Comparison of ENCODE assay signal across 8 cellular contexts in genomic region chr11:123060265-123061000, GRCh38. TPM values are rescaled to one million over a fixed set of nuclear protein-coding genes. Genes with fewer than 3 reads are reported as not detected.
A peak's percentile ranks its signal among the peaks of the same experiment; 100 is the strongest.
DNase-seq lines count a peak whose midpoint lies in the region; ATAC-seq and TF ChIP-seq lines count a peak whose summit lies in the region.

No MANE protein-coding gene starts in this region.

- CTCF ChIA-PET in Calu3 (lab: Charles Lee): no interaction called here

- peaks cover 64% of the 10 kb centered on the region for H4K20me1 ChIP-seq in MM.1S (ENCODE audit: insufficient read depth, low read length)

- H3K27me3 ChIP-seq in MM.1S (replicated peaks; ENCODE audit: insufficient read depth, low read length) (no peaks in the 10 kb centered on the region), mucosa of stomach (ENCODE audit: control insufficient read depth, insufficient read depth, low read length) (no peaks in the 10 kb centered on the region)

- peaks cover 85% of the 10 kb centered on the region for H3K79me2 ChIP-seq in MM.1S (ENCODE audit: low read length)

- peaks cover 69% of the 10 kb centered on the region for H3F3A ChIP-seq in MM.1S (ENCODE audit: insufficient read depth, low read length)

- H3K9me3 ChIP-seq in MM.1S (replicated peaks; ENCODE audit: insufficient read depth, low read length): no peaks in the 10 kb centered on the region
- H3K9me3 ChIP-seq in mucosa of stomach (ENCODE audit: control insufficient read depth, low read length): no peaks in the 10 kb centered on the region

- H3K4me3 ChIP-seq in MM.1S (ENCODE audit: low read length) (peak overlapping the region; percentile 95), mucosa of stomach (ENCODE audit: low read length) (peak overlapping the region; percentile 65)

- no peak for TF ChIP-seq CTCF in Calu3 (IDR thresholded peaks at IDR 0.05; ENCODE audit: unreplicated experiment)
- TF ChIP-seq CTCF in MM.1S (IDR thresholded peaks at IDR 0.05; ENCODE audit: low read length): no peak

- H3K4me1 ChIP-seq in MM.1S (ENCODE audit: low read length) (peaks cover 28% of the 10 kb centered on the region), mucosa of stomach (ENCODE audit: control insufficient read depth, insufficient read depth, low read length) (peaks cover 18% of the 10 kb centered on the region)

- H3K9ac ChIP-seq in MM.1S (ENCODE audit: low read length): peak overlapping the region; percentile 95
- peak overlapping the region; percentile 71 for H3K9ac ChIP-seq in mucosa of stomach (ENCODE audit: low read length)

- no peak for ATAC-seq in central memory CD8-positive, alpha-beta T cell (replicated peaks; ENCODE audit: extremely low read depth, poor library complexity, severe bottlenecking)
- ATAC-seq in GM18867 (IDR thresholded peaks at IDR 0.05; ENCODE audit: unreplicated experiment) (no peak), GM21367 (IDR thresholded peaks at IDR 0.05; ENCODE audit: unreplicated experiment) (no peak), HG02885 (IDR thresholded peaks at IDR 0.05; ENCODE audit: poor library complexity, unreplicated experiment) (no peak)

- intact Hi-C loops in Calu3 (cut with micrococcal nuclease; ENCODE audit: unreplicated experiment): no loop called here

- H2AFZ ChIP-seq in MM.1S (ENCODE audit: low read length): no peak overlapping the region

- H3K4me2 ChIP-seq in MM.1S (ENCODE audit: low read depth, low read length): peak overlapping the region; percentile 78

- H3K36me3 ChIP-seq in MM.1S (replicated peaks; ENCODE audit: insufficient read depth, low read length) (peaks cover 43% of the 10 kb centered on the region), mucosa of stomach (ENCODE audit: control insufficient read depth, insufficient read depth, low read length) (peaks cover 10% of the 10 kb centered on the region)

- no peaks in the 10 kb centered on the region for H3K9me3 Mint-ChIP-seq in Calu3 (ENCODE audit: low read depth, unreplicated experiment)
- H3K9me3 Mint-ChIP-seq in central memory CD8-positive, alpha-beta T cell: no peaks in the 10 kb centered on the region

- H3K9me2 ChIP-seq in MM.1S (replicated peaks; ENCODE audit: insufficient read depth, low read length): no peaks in the 10 kb centered on the region

- no TSS peak for BruUV-seq in Calu3 (replicated peaks; lab: Mats Ljungman, UMichigan)

- H3K4me3 Mint-ChIP-seq in Calu3 (ENCODE audit: low read depth, unreplicated experiment): peak overlapping the region; percentile 86
- peak overlapping the region; percentile 99 for H3K4me3 Mint-ChIP-seq in central memory CD8-positive, alpha-beta T cell

- H3K27me3 Mint-ChIP-seq in Calu3 (ENCODE audit: unreplicated experiment): no peaks in the 10 kb centered on the region
- H3K27me3 Mint-ChIP-seq in central memory CD8-positive, alpha-beta T cell: no peaks in the 10 kb centered on the region

- DNase-seq in Calu3: no peak
- DNase-seq in MM.1S: peak; percentile 45
- DNase-seq in central memory CD8-positive, alpha-beta T cell (ENCODE audit: low spot score in 2 of 2): no peak
- DNase-seq in activated gamma-delta T cell treated with Interleukin-2 at 50 U/mL for 16 hours: no peak

- peaks cover 14% of the 10 kb centered on the region for H3K4me1 Mint-ChIP-seq in Calu3 (ENCODE audit: low read depth, unreplicated experiment)
- peaks cover 83% of the 10 kb centered on the region for H3K4me1 Mint-ChIP-seq in central memory CD8-positive, alpha-beta T cell

- peak overlapping the region; percentile 99 for H3K27ac ChIP-seq in MM.1S (ENCODE audit: low read length)

- H3K27ac Mint-ChIP-seq in Calu3 (ENCODE audit: unreplicated experiment): peak overlapping the region; percentile 98
- peak overlapping the region; percentile 98 for H3K27ac Mint-ChIP-seq in central memory CD8-positive, alpha-beta T cell (ENCODE audit: low read depth)

- peaks cover 82% of the 10 kb centered on the region for H3K36me3 Mint-ChIP-seq in Calu3 (ENCODE audit: insufficient read depth, unreplicated experiment)
- H3K36me3 Mint-ChIP-seq in central memory CD8-positive, alpha-beta T cell (ENCODE audit: insufficient read depth): peaks cover 76% of the 10 kb centered on the region

RNA-seq across cellular contexts. Expression of gene HSPA8, which starts 1.5 kb away (rescaled TPM):
- 1,511 and 1,624 TPM in 2 replicates for total RNA-seq in Calu3 (2022)
